27 cellular contexts compared by ENCODE assay signal in genomic region chr11:34603129-34604001, GRCh38. TPM values are rescaled to one million over a fixed set of nuclear protein-coding genes. Genes with fewer than 3 reads are reported as not detected.
DNase-seq lines count a peak whose midpoint lies in the region; ATAC-seq and TF ChIP-seq lines count a peak whose summit lies in the region.
"Had no signal": no experiment of that assay in that cellular context is flagged by ENCODE, and none has a peak within 500 bp of the region (broad histone marks: within the 10 kb centered on the region; RNA-seq: fewer than 3 reads in every experiment).

No MANE protein-coding gene starts in this region.

- no peak for ATAC-seq in body of pancreas
- ATAC-seq: esophagus mucosa, left cardiac atrium had no signal

- TF ChIP-seq CTCF in Calu3 (IDR thresholded peaks at IDR 0.05; ENCODE audit: unreplicated experiment) (no peak), body of pancreas (IDR thresholded peaks at IDR 0.05) (no peak), progenitor cell of endocrine pancreas (IDR thresholded peaks at IDR 0.05; ENCODE audit: unreplicated experiment) (no peak)

- H3K36me3 ChIP-seq in body of pancreas (replicated peaks in 1 of 2; ENCODE audit: insufficient read depth in 1 of 2, low read depth in 2 of 2): no peaks in the 10 kb centered on the region
- H3K36me3 ChIP-seq: BLaER1 treated with 17β-estradiol and CSF1 and Interleukin-3, amounts not matched to agents 10 nM and 100 nM; right atrium auricular region; spleen had no signal

- WGBS in body of pancreas, 2 donors: 43 to 45% methylated on average over 15 of the region's 15 CpGs

- DNase-seq in Calu3 (peak; percentile 49), OCI-M1 (lab: John Stamatoyannopoulos, UW) (peak; percentile 56), body of pancreas (no peak), progenitor cell of endocrine pancreas (ENCODE audit: low spot score, unreplicated experiment) (no peak), RKO (ENCODE audit: low spot score) (no peak), SKM-1 (lab: John Stamatoyannopoulos, UW; ENCODE audit: unreplicated experiment) (no peak), NCI-H1105 (lab: John Stamatoyannopoulos, UW) (no peak)
- DNase-seq: activated CD4-positive, alpha-beta T cell treated with anti-CD3 and anti-CD28 coated beads, Interleukin-2, amount 50 U/mL, for 48 hours; activated CD8-positive, alpha-beta memory T cell treated with anti-CD3 and anti-CD28 coated beads, Interleukin-2, amount 50 U/mL, for 48 hours; anterior cingulate cortex; head of caudate nucleus; left cardiac atrium; mammary epithelial cell; NCI-H1105 treated with DMSO at 0.1 percent for 48 hours; NCI-H2081; NCI-H226; NCI-H774; Right ventricle myocardium superior; spleen had no signal

- no peaks in the 10 kb centered on the region for H3K9me3 Mint-ChIP-seq in Calu3 (ENCODE audit: low read depth, unreplicated experiment)
- H3K9me3 Mint-ChIP-seq in progenitor cell of endocrine pancreas (ENCODE audit: low read depth): peaks cover 3% of the 10 kb centered on the region
- H3K9me3 Mint-ChIP-seq: activated T-helper 2 cell treated with anti-CD3 and anti-CD28 coated beads, Interferon-gamma antibody, Interleukin-2, Interleukin-4, amounts not matched to agents 10 μg/mL and 5 μg/mL and 100 μg/mL, durations not matched to agents 14 hours and 24 hours and 36 hours; neural crest cell had no signal

- BruUV-seq in Calu3 (replicated peaks; lab: Mats Ljungman, UMichigan): no TSS peak

- no peaks in the 10 kb centered on the region for H3K9me3 ChIP-seq in body of pancreas
- H3K9me3 ChIP-seq: BLaER1 treated with 17β-estradiol and CSF1 and Interleukin-3, amounts not matched to agents 10 nM and 100 nM; right atrium auricular region; spleen had no signal

- H3K27ac Mint-ChIP-seq in Calu3 (ENCODE audit: unreplicated experiment): peak overlapping the region; percentile 81
- peak overlapping the region; percentile 37 for H3K27ac Mint-ChIP-seq in progenitor cell of endocrine pancreas
- H3K27ac Mint-ChIP-seq: activated naive CD8-positive, alpha-beta T cell; activated T-helper 2 cell treated with anti-CD3 and anti-CD28 coated beads, Interferon-gamma antibody, Interleukin-2, Interleukin-4, amounts not matched to agents 10 μg/mL and 5 μg/mL and 100 μg/mL, durations not matched to agents 14 hours and 24 hours and 36 hours had no signal

- H3K27me3 ChIP-seq in body of pancreas: no peaks in the 10 kb centered on the region
- H3K27me3 ChIP-seq: BLaER1 treated with 17β-estradiol and CSF1 and Interleukin-3, amounts not matched to agents 10 nM and 100 nM; right atrium auricular region; spleen had no signal

- no peak overlapping the region for H3K4me3 ChIP-seq in body of pancreas
- H3K4me3 ChIP-seq: BLaER1 treated with 17β-estradiol and CSF1 and Interleukin-3, amounts not matched to agents 10 nM and 100 nM; right atrium auricular region; spleen had no signal

- no peak for TF ChIP-seq POLR2A in body of pancreas (IDR thresholded peaks at IDR 0.05)

- H3K27ac ChIP-seq in body of pancreas: peak overlapping the region in 3 of 4 donors; percentile 87 to 95 (median 94)
- H3K27ac ChIP-seq: BLaER1 treated with 17β-estradiol and CSF1 and Interleukin-3, amounts not matched to agents 10 nM and 100 nM; parathyroid adenoma; right atrium auricular region; spleen had no signal

- intact Hi-C loops in Calu3 (cut with micrococcal nuclease; ENCODE audit: unreplicated experiment): loop anchor here (2.0 to 5.0 kb wide), 4 partner anchors 17 to 224 kb away; partner anchors contain the start of gene EHF
- intact Hi-C loops in body of pancreas (cut with DNase I): no loop called here

- H3K4me3 Mint-ChIP-seq in Calu3 (ENCODE audit: low read depth, unreplicated experiment) (peak overlapping the region; percentile 51), progenitor cell of endocrine pancreas (ENCODE audit: low read depth) (no peak overlapping the region)
- H3K4me3 Mint-ChIP-seq: activated naive CD8-positive, alpha-beta T cell; IgD-negative memory B cell; neural crest cell had no signal

- no peaks in the 10 kb centered on the region for H3K27me3 Mint-ChIP-seq in Calu3 (ENCODE audit: unreplicated experiment)
- H3K27me3 Mint-ChIP-seq in progenitor cell of endocrine pancreas: no peaks in the 10 kb centered on the region

- CTCF ChIA-PET in Calu3 (lab: Charles Lee): interaction anchor here (0.6 to 1.7 kb wide), 4 partner anchors 16 to 572 kb away, joined by 3 to 9 read pairs (median 4); partner anchors contain the start of gene EHF

- H3K36me3 Mint-ChIP-seq in Calu3 (ENCODE audit: insufficient read depth, unreplicated experiment) (peaks cover 36% of the 10 kb centered on the region), progenitor cell of endocrine pancreas (ENCODE audit: insufficient read depth) (peaks cover 1% of the 10 kb centered on the region)
- H3K36me3 Mint-ChIP-seq: activated naive CD8-positive, alpha-beta T cell had no signal

- H3K4me1 Mint-ChIP-seq in Calu3 (ENCODE audit: low read depth, unreplicated experiment) (peaks cover 74% of the 10 kb centered on the region), progenitor cell of endocrine pancreas (ENCODE audit: low read depth) (peaks cover 58% of the 10 kb centered on the region)

- peaks cover 62% of the 10 kb centered on the region for H3K4me1 ChIP-seq in body of pancreas
- H3K4me1 ChIP-seq: BLaER1 treated with 17β-estradiol and CSF1 and Interleukin-3, amounts not matched to agents 10 nM and 100 nM had no signal

RNA-seq across cellular contexts. Expression of gene EHF, which starts 17.5 kb away (rescaled TPM):
- total RNA-seq in Calu3 (2022) (286 and 299 TPM in 2 replicates), body of pancreas (10 to 100 TPM; 21.4 to 40.5 TPM), progenitor cell of endocrine pancreas (17.9 and 18.6 TPM in 2 replicates)
- total RNA-seq: activated T-helper 2 cell treated with anti-CD3 and anti-CD28 coated beads, Interferon-gamma antibody, Interleukin-2, Interleukin-4, amounts not matched to agents 10 μg/mL and 5 μg/mL and 100 μg/mL, durations not matched to agents 14 hours and 24 hours and 36 hours; neural crest cell had no signal

Comparison
In these comparisons a context has a peak if more than half of its experiments do, and no peak if none do; other contexts are left out.
1. DNase-seq: peak in Calu3 (single experiment) and OCI-M1 (single experiment); none in body of pancreas (0 of 4), progenitor cell of endocrine pancreas (single experiment), RKO (single experiment), SKM-1 (single experiment) and NCI-H1105 (single experiment).